21 cellular contexts compared by ENCODE assay signal in genomic region chr2:205617905-205618304, GRCh38.
"Had no signal": no experiment of that assay in that cellular context is flagged by ENCODE, and none has a peak within 500 bp of the region (broad histone marks: within the 10 kb centered on the region; RNA-seq: fewer than 3 reads in every experiment).

No MANE protein-coding gene starts in this region.

- H3K4me3 Mint-ChIP-seq: activated B cell treated with CpG ODN at 0.5 μM for 24 hours; activated CD4-positive, alpha-beta memory T cell treated with anti-CD3 and anti-CD28 coated beads for 36 hours; activated CD8-positive, alpha-beta memory T cell treated with anti-CD3 and anti-CD28 coated beads, Interleukin-2, amount 10 ng/mL, durations not matched to agents 7 days and 5 days; mesothelial cell of epicardium; natural killer cell treated with Interleukin-12 subunit alpha and Interleukin-12 subunit beta and Interleukin-15 and Interleukin-18, amount 100 ng/mL, for 72 hours; stimulated activated naive CD8-positive, alpha-beta T cell treated with anti-CD3 and anti-CD28 coated beads, Interleukin-15, amount 100 ng/mL, for 72 hours; T-helper 2 cell treated with Interferon-gamma antibody and Interleukin-4, amounts not matched to agents 5 μg/mL and 100 μg/mL, for 36 hours had no signal

- H3K27me3 Mint-ChIP-seq: activated CD4-positive, alpha-beta memory T cell treated with anti-CD3 and anti-CD28 coated beads for 36 hours had no signal

- H3K36me3 Mint-ChIP-seq: activated CD4-positive, alpha-beta memory T cell treated with anti-CD3 and anti-CD28 coated beads for 36 hours; activated CD8-positive, alpha-beta memory T cell treated with anti-CD3 and anti-CD28 coated beads, Interleukin-2, amount 10 ng/mL, durations not matched to agents 7 days and 5 days; mesothelial cell of epicardium; natural killer cell treated with Interleukin-12 subunit alpha and Interleukin-12 subunit beta and Interleukin-15 and Interleukin-18, amount 100 ng/mL, for 72 hours had no signal

- H3K4me3 ChIP-seq: coronary artery, gastrocnemius medialis, right atrium auricular region, suprapubic skin, transverse colon had no signal

- ATAC-seq: activated CD8-positive, alpha-beta memory T cell treated with anti-CD3 and anti-CD28 coated beads, Interleukin-2, amount 10 ng/mL, durations not matched to agents 7 days and 5 days; gastrocnemius medialis; natural killer cell treated with Interleukin-12 subunit alpha and Interleukin-12 subunit beta and Interleukin-15 and Interleukin-18, amount 100 ng/mL, for 72 hours; stimulated activated naive CD8-positive, alpha-beta T cell treated with anti-CD3 and anti-CD28 coated beads, Interleukin-15, amount 100 ng/mL, for 72 hours had no signal

- H3K27ac Mint-ChIP-seq: activated B cell treated with CpG ODN at 0.5 μM for 24 hours; activated CD4-positive, alpha-beta memory T cell treated with anti-CD3 and anti-CD28 coated beads for 36 hours; activated CD8-positive, alpha-beta memory T cell treated with anti-CD3 and anti-CD28 coated beads, Interleukin-2, amount 10 ng/mL, durations not matched to agents 7 days and 5 days; activated T-helper 2 cell treated with anti-CD3 and anti-CD28 coated beads, Interferon-gamma antibody, Interleukin-2, Interleukin-4, amounts not matched to agents 10 μg/mL and 5 μg/mL and 100 μg/mL, durations not matched to agents 14 hours and 24 hours and 36 hours; mesothelial cell of epicardium; natural killer cell treated with Interleukin-12 subunit alpha and Interleukin-12 subunit beta and Interleukin-15 and Interleukin-18, amount 100 ng/mL, for 72 hours; stimulated activated naive CD8-positive, alpha-beta T cell treated with anti-CD3 and anti-CD28 coated beads, Interleukin-15, amount 100 ng/mL, for 72 hours; T-helper 2 cell treated with Interferon-gamma antibody and Interleukin-4, amounts not matched to agents 5 μg/mL and 100 μg/mL, for 36 hours had no signal

- H3K4me1 Mint-ChIP-seq: activated B cell treated with CpG ODN at 0.5 μM for 24 hours had no signal

- H3K4me1 ChIP-seq: gastrocnemius medialis, right atrium auricular region, suprapubic skin had no signal

- H3K27me3 ChIP-seq: brain microvascular endothelial cell, gastrocnemius medialis, right atrium auricular region, suprapubic skin, transverse colon had no signal

- H3K27ac ChIP-seq: brain microvascular endothelial cell, coronary artery, gastrocnemius medialis, right atrium auricular region, suprapubic skin, transverse colon had no signal

- H3K9me3 Mint-ChIP-seq: activated B cell treated with CpG ODN at 0.5 μM for 24 hours; activated CD4-positive, alpha-beta memory T cell treated with anti-CD3 and anti-CD28 coated beads for 36 hours; activated T-helper 2 cell treated with anti-CD3 and anti-CD28 coated beads, Interferon-gamma antibody, Interleukin-2, Interleukin-4, amounts not matched to agents 10 μg/mL and 5 μg/mL and 100 μg/mL, durations not matched to agents 14 hours and 24 hours and 36 hours; mesothelial cell of epicardium; natural killer cell treated with Interleukin-12 subunit alpha and Interleukin-12 subunit beta and Interleukin-15 and Interleukin-18, amount 100 ng/mL, for 72 hours; stimulated activated naive CD8-positive, alpha-beta T cell treated with anti-CD3 and anti-CD28 coated beads, Interleukin-15, amount 100 ng/mL, for 72 hours; T-helper 2 cell treated with Interferon-gamma antibody and Interleukin-4, amounts not matched to agents 5 μg/mL and 100 μg/mL, for 36 hours had no signal

- H3K36me3 ChIP-seq: brain microvascular endothelial cell, gastrocnemius medialis, right atrium auricular region, suprapubic skin, transverse colon had no signal

- H3K9me3 ChIP-seq: gastrocnemius medialis, suprapubic skin, transverse colon had no signal

- DNase-seq: activated B cell treated with CpG ODN at 0.5 μM for 24 hours; activated CD4-positive, alpha-beta memory T cell treated with anti-CD3 and anti-CD28 coated beads for 36 hours; activated CD4-positive, alpha-beta T cell treated with anti-CD3 and anti-CD28 coated beads for 4 hours; activated CD8-positive, alpha-beta memory T cell treated with anti-CD3 and anti-CD28 coated beads, Interleukin-2, amount 10 ng/mL, durations not matched to agents 7 days and 5 days; activated naive CD4-positive, alpha-beta T cell treated with Interleukin-2 at 50 U/mL for 16 hours; brain microvascular endothelial cell; erythroblast; gastrocnemius medialis; head of caudate nucleus; occipital lobe; posterior cingulate gyrus; stimulated activated CD4-positive, alpha-beta T cell treated with anti-CD3 and anti-CD28 coated beads, Interleukin-2, amount 100 ng/mL, for 24 hours; stimulated activated naive CD8-positive, alpha-beta T cell treated with anti-CD3 and anti-CD28 coated beads, Interleukin-15, amount 100 ng/mL, for 72 hours; transverse colon had no signal
